In the genomic region with DNA sequence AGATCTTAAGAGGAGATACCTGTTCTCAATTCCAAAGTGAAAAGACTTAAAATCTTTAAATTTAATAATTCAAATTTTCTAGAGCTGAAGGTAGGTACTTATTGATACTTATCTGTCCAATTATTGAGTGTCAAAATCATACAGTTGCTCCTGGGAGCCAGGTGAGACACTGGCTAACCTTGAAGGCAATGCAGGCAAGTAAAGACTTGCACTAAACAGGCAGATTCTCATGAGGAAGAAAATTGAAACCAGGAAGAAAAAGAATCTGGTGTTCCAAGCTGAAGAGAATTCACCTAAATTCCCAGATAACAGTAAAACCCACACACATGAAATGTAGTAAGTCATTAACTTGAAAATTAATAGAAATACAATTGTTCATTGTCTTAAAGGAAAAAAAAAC, we compare ENCODE assay signal across 26 cellular contexts. TPM values are rescaled to one million over a fixed set of nuclear protein-coding genes. Genes with fewer than 3 reads are reported as not detected.
DNase-seq lines count a peak whose midpoint lies in the region; FAIRE-seq and TF ChIP-seq lines count a peak whose summit lies in the region.
"Had no signal": no experiment of that assay in that cellular context is flagged by ENCODE, and none has a peak within 500 bp of the region (broad histone marks: within the 10 kb centered on the region; RNA-seq: fewer than 3 reads in every experiment).

No MANE protein-coding gene starts in this region.

- H3K9me3 Mint-ChIP-seq in MCF 10A (ENCODE audit: unreplicated experiment): no peaks in the 10 kb centered on the region
- H3K9me3 Mint-ChIP-seq in activated naive CD8-positive, alpha-beta T cell treated with anti-CD3 and anti-CD28 coated beads for 36 hours: no peaks in the 10 kb centered on the region
- H3K9me3 Mint-ChIP-seq: CD14-positive monocyte; CD4-positive, alpha-beta T cell; CD8-positive, alpha-beta memory T cell had no signal

- intact Hi-C loops in MCF 10A (cut with micrococcal nuclease) (no loop called here), breast epithelium (cut with DNase I; ENCODE audit: low total_unique reads) (no loop called here), mammary epithelial cell (cut with micrococcal nuclease) (no loop called here), uterus (cut with DNase I; ENCODE audit: low total_unique reads) (no loop called here)

- TF ChIP-seq CTCF in MCF 10A (IDR thresholded peaks at IDR 0.05; ENCODE audit: unreplicated experiment): no peak
- no peak for TF ChIP-seq CTCF in breast epithelium (IDR thresholded peaks at IDR 0.05)
- no peak for TF ChIP-seq CTCF in mammary epithelial cell (conservative IDR thresholded peaks at IDR 0.05 in 1 of 2, IDR thresholded peaks at IDR 0.05 in 1 of 2; ENCODE audit: extremely low read depth in 1 of 2, insufficient read depth in 1 of 2, low read depth in 1 of 2, low read length in 2 of 2)
- TF ChIP-seq CTCF in keratinocyte (optimal IDR thresholded peaks at IDR 0.05 in 1 of 3, IDR thresholded peaks at IDR 0.05 in 1 of 3, conservative IDR thresholded peaks at IDR 0.05 in 1 of 3; ENCODE audit: extremely low read depth in 1 of 3, insufficient read depth in 2 of 3, low read length in 3 of 3): no peak
- no peak for TF ChIP-seq CTCF in uterus (IDR thresholded peaks at IDR 0.05)

- H3K9ac ChIP-seq in mammary epithelial cell (ENCODE audit: insufficient read depth, low read length): no peak overlapping the region
- no peak overlapping the region for H3K9ac ChIP-seq in keratinocyte (ENCODE audit: control insufficient read depth, extremely low read depth, insufficient read depth, low read length)
- H3K9ac ChIP-seq: BLaER1 treated with 17β-estradiol and CSF1 and Interleukin-3, amounts not matched to agents 10 nM and 100 nM; GM23248 had no signal

- H4K20me1 ChIP-seq in mammary epithelial cell (ENCODE audit: insufficient read depth, low read length) (no peaks in the 10 kb centered on the region), keratinocyte (ENCODE audit: control insufficient read depth, extremely low read depth, insufficient read depth, low read length) (no peaks in the 10 kb centered on the region)
- H4K20me1 ChIP-seq: BLaER1 treated with 17β-estradiol and CSF1 and Interleukin-3, amounts not matched to agents 10 nM and 100 nM had no signal

- FAIRE-seq in keratinocyte (lab: Jason Lieb, UNC): peak; percentile 79
- FAIRE-seq: A549, G401.6, GM12892, H1 had no signal

- H2AFZ ChIP-seq in mammary epithelial cell (ENCODE audit: low read depth, low read length): no peak overlapping the region
- H2AFZ ChIP-seq in keratinocyte (ENCODE audit: control insufficient read depth, low read length): peak overlapping the region; percentile 69
- H2AFZ ChIP-seq: GM23248 had no signal

- POLR2A ChIA-PET in MCF 10A (lab: Yijun Ruan, JAX): interaction anchor here (0.9 to 2.5 kb wide), 8 partner anchors 8 to 63 kb away, joined by 3 to 14 read pairs (median 5); no protein-coding TSS in a partner anchor

- in situ Hi-C loops in mammary epithelial cell (cut with MboI; ENCODE audit: low sequenced_read_pairs in 2 of 2): no loop called here

- H3K27me3 Mint-ChIP-seq in MCF 10A (ENCODE audit: insufficient read depth, unreplicated experiment): no peaks in the 10 kb centered on the region
- H3K27me3 Mint-ChIP-seq in activated naive CD8-positive, alpha-beta T cell treated with anti-CD3 and anti-CD28 coated beads for 36 hours: no peaks in the 10 kb centered on the region
- H3K27me3 Mint-ChIP-seq: CD4-positive, alpha-beta T cell had no signal

- no peaks in the 10 kb centered on the region for H3K36me3 ChIP-seq in breast epithelium
- H3K36me3 ChIP-seq in mammary epithelial cell (ENCODE audit: insufficient read depth, low read length): no peaks in the 10 kb centered on the region
- no peaks in the 10 kb centered on the region for H3K36me3 ChIP-seq in keratinocyte (ENCODE audit: control insufficient read depth in 2 of 2, extremely low read depth in 1 of 2, insufficient read depth in 2 of 2, low read length in 2 of 2)
- H3K36me3 ChIP-seq in uterus: no peaks in the 10 kb centered on the region
- H3K36me3 ChIP-seq: BLaER1 treated with 17β-estradiol and CSF1 and Interleukin-3, amounts not matched to agents 10 nM and 100 nM had no signal

- H3K36me3 Mint-ChIP-seq in MCF 10A (ENCODE audit: insufficient read depth, unreplicated experiment): no peaks in the 10 kb centered on the region
- H3K36me3 Mint-ChIP-seq in activated naive CD8-positive, alpha-beta T cell treated with anti-CD3 and anti-CD28 coated beads for 36 hours: no peaks in the 10 kb centered on the region
- H3K36me3 Mint-ChIP-seq: CD14-positive monocyte had no signal

- H3K27ac Mint-ChIP-seq in MCF 10A (ENCODE audit: low read depth, unreplicated experiment): no peak overlapping the region
- no peak overlapping the region for H3K27ac Mint-ChIP-seq in activated naive CD8-positive, alpha-beta T cell treated with anti-CD3 and anti-CD28 coated beads for 36 hours
- H3K27ac Mint-ChIP-seq: CD14-positive monocyte; CD4-positive, alpha-beta T cell; CD8-positive, alpha-beta memory T cell had no signal

- no peak overlapping the region for H3K27ac ChIP-seq in breast epithelium
- no peak overlapping the region for H3K27ac ChIP-seq in mammary epithelial cell (ENCODE audit: insufficient read depth, low read depth, low read length)
- H3K27ac ChIP-seq in epithelial cell of prostate: peak overlapping the region; percentile 31
- H3K27ac ChIP-seq in keratinocyte (ENCODE audit: control insufficient read depth, insufficient read depth, low read length): no peak overlapping the region
- H3K27ac ChIP-seq in uterus: no peak overlapping the region
- H3K27ac ChIP-seq: A549; BLaER1 treated with 17β-estradiol and CSF1 and Interleukin-3, amounts not matched to agents 10 nM and 100 nM; GM23248 had no signal

- H3K4me3 Mint-ChIP-seq in MCF 10A (ENCODE audit: unreplicated experiment): no peak overlapping the region
- no peak overlapping the region for H3K4me3 Mint-ChIP-seq in activated naive CD8-positive, alpha-beta T cell treated with anti-CD3 and anti-CD28 coated beads for 36 hours
- H3K4me3 Mint-ChIP-seq: CD14-positive monocyte; CD4-positive, alpha-beta T cell; CD8-positive, alpha-beta memory T cell had no signal

- H3K9me1 ChIP-seq in keratinocyte (ENCODE audit: control insufficient read depth, extremely low read depth, insufficient read depth, low read length): no peaks in the 10 kb centered on the region

- BruUV-seq in MCF 10A (replicated peaks; lab: Mats Ljungman, UMichigan) (no TSS peak), mammary epithelial cell (replicated peaks; lab: Mats Ljungman, UMichigan) (no TSS peak)

- H3K4me3 ChIP-seq in breast epithelium: no peak overlapping the region
- no peak overlapping the region for H3K4me3 ChIP-seq in mammary epithelial cell (replicated peaks in 1 of 3; ENCODE audit: insufficient read depth in 1 of 3, low read depth in 2 of 3, low read length in 3 of 3)
- H3K4me3 ChIP-seq in keratinocyte (ENCODE audit: control insufficient read depth in 2 of 3, extremely low read depth in 1 of 3, insufficient read depth in 2 of 3, low read depth in 1 of 3, low read length in 3 of 3): no peak overlapping the region
- no peak overlapping the region for H3K4me3 ChIP-seq in uterus
- H3K4me3 ChIP-seq: A549; BLaER1 treated with 17β-estradiol and CSF1 and Interleukin-3, amounts not matched to agents 10 nM and 100 nM; GM23248 had no signal

- H3K4me2 ChIP-seq in mammary epithelial cell (ENCODE audit: insufficient read depth, low read depth, low read length) (peak overlapping the region; percentile 53), keratinocyte (ENCODE audit: control insufficient read depth, extremely low read depth, insufficient read depth, low read depth, low read length) (peak overlapping the region; percentile 45)
- H3K4me2 ChIP-seq: A549; BLaER1 treated with 17β-estradiol and CSF1 and Interleukin-3, amounts not matched to agents 10 nM and 100 nM had no signal

- H3K9me3 ChIP-seq in breast epithelium (no peaks in the 10 kb centered on the region), mammary epithelial cell (replicated peaks; ENCODE audit: insufficient read depth, low read length) (no peaks in the 10 kb centered on the region), keratinocyte (ENCODE audit: control insufficient read depth, low read depth, low read length) (no peaks in the 10 kb centered on the region), uterus (no peaks in the 10 kb centered on the region)
- H3K9me3 ChIP-seq: A549; BE2C; BLaER1 treated with 17β-estradiol and CSF1 and Interleukin-3, amounts not matched to agents 10 nM and 100 nM had no signal

- no peaks in the 10 kb centered on the region for H3K4me1 Mint-ChIP-seq in MCF 10A (ENCODE audit: insufficient read depth, unreplicated experiment)
- no peaks in the 10 kb centered on the region for H3K4me1 Mint-ChIP-seq in activated naive CD8-positive, alpha-beta T cell treated with anti-CD3 and anti-CD28 coated beads for 36 hours
- H3K4me1 Mint-ChIP-seq: CD14-positive monocyte; CD8-positive, alpha-beta memory T cell had no signal

- TF ChIP-seq POLR2A in breast epithelium (IDR thresholded peaks at IDR 0.05) (no peak), uterus (IDR thresholded peaks at IDR 0.05) (no peak)

- no peaks in the 10 kb centered on the region for H3K27me3 ChIP-seq in breast epithelium
- no peaks in the 10 kb centered on the region for H3K27me3 ChIP-seq in mammary epithelial cell (ENCODE audit: insufficient read depth, low read length)
- H3K27me3 ChIP-seq in keratinocyte (ENCODE audit: control insufficient read depth, extremely low read depth, insufficient read depth, low read length): no peaks in the 10 kb centered on the region
- peaks cover 0 to 5% of the 10 kb centered on the region in 2 donors for H3K27me3 ChIP-seq in uterus
- H3K27me3 ChIP-seq: BE2C; BLaER1 treated with 17β-estradiol and CSF1 and Interleukin-3, amounts not matched to agents 10 nM and 100 nM had no signal

- H3K79me2 ChIP-seq in mammary epithelial cell (ENCODE audit: insufficient read depth, low read length) (no peaks in the 10 kb centered on the region), keratinocyte (ENCODE audit: control insufficient read depth, insufficient read depth, low read length) (no peaks in the 10 kb centered on the region)

- DNase-seq in MCF 10A (ENCODE audit: unreplicated experiment) (peak; percentile 20), breast epithelium (ENCODE audit: low spot score in 2 of 2) (no peak), mammary epithelial cell (peak; percentile 43), epithelial cell of prostate (ENCODE audit: low read depth, low spot score) (no peak), keratinocyte (ENCODE audit: low read depth, low spot score) (no peak), DMS 273 (lab: John Stamatoyannopoulos, UW; ENCODE audit: unreplicated experiment) (no peak), uterus (no peak)
- DNase-seq in activated naive CD8-positive, alpha-beta T cell treated with anti-CD3 and anti-CD28 coated beads for 36 hours: no peak
- DNase-seq: 8988T; ACHN; AML-193; BE2C; Calu3; CD4-positive, alpha-beta T cell; CD8-positive, alpha-beta memory T cell; COR-L47; DMS153; DND-41; GM23248; H7 had no signal

- dilution Hi-C loops in mammary epithelial cell (cut with HindIII; ENCODE audit: low sequenced_read_pairs): loop anchor here (5.0 kb wide), 1 partner anchor 34 kb away; no protein-coding TSS in a partner anchor
- dilution Hi-C loops in keratinocyte (cut with MboI; ENCODE audit: extremely low pct_ligation_motif_present, low sequenced_read_pairs): no loop called here

- CTCF ChIA-PET in MCF 10A (lab: Yijun Ruan, JAX) (interaction anchor here (0.6 to 1.6 kb wide), 6 partner anchors 9 to 217 kb away, joined by 3 read pairs; no protein-coding TSS in a partner anchor), mammary epithelial cell (lab: Charles Lee; ENCODE audit: low non-redundant PET) (no interaction called here)

- H3K4me1 ChIP-seq in breast epithelium (no peaks in the 10 kb centered on the region), mammary epithelial cell (ENCODE audit: insufficient read depth, low read length) (peaks cover 11% of the 10 kb centered on the region), keratinocyte (ENCODE audit: control insufficient read depth, extremely low read depth, insufficient read depth, low read length) (peaks cover 11% of the 10 kb centered on the region), uterus (no peaks in the 10 kb centered on the region)
- H3K4me1 ChIP-seq: A549 had no signal

RNA-seq across cellular contexts. Expression of gene VSIG10L2, which starts 30.3 kb away (rescaled TPM):
- total RNA-seq in MCF 10A (2022): not detected in 2 replicates
- 1 to 10 TPM in 2 of 3 donors, not detected in 1; 3.6 to 4.1 TPM for total RNA-seq in breast epithelium
- not detected for total RNA-seq in mammary epithelial cell
- not detected for polyA plus RNA-seq in mammary epithelial cell
- polyA minus RNA-seq in mammary epithelial cell: not detected
- 0.01 to 0.22 TPM (median 0.09 TPM) in 3 replicates for polyA plus RNA-seq in keratinocyte
- not detected for polyA plus RNA-seq in keratinocyte (2011; ENCODE audit: low read depth)
- polyA plus RNA-seq in keratinocyte (2011; cell fraction: cytosol; rRNA removed): 0.06 and 0.18 TPM in 2 replicates
- polyA plus RNA-seq in keratinocyte (2011; cell fraction: nucleus; rRNA removed): 0.09 and 0.42 TPM in 2 replicates
- 1.5 TPM in 1 of 2 replicates, not detected in the other for polyA plus RNA-seq in keratinocyte (2012; ENCODE audit: low replicate concordance)
- polyA minus RNA-seq in keratinocyte: 0.30 TPM in 1 of 3 replicates, not detected in the others
- polyA minus RNA-seq in keratinocyte (2011; cell fraction: cytosol; rRNA and poly(A)+ RNA removed): not detected
- not detected in 2 replicates for polyA minus RNA-seq in keratinocyte (2011; cell fraction: nucleus; rRNA and poly(A)+ RNA removed)
- total RNA-seq in uterus: 1 to 10 TPM in 2 of 4 donors, not detected in 2; 1.1 to 9.5 TPM
- not detected for total RNA-seq in activated naive CD8-positive, alpha-beta T cell treated with anti-CD3 and anti-CD28 coated beads for 36 hours
- total RNA-seq: Calu3; CD4-positive, alpha-beta T cell; CD8-positive, alpha-beta memory T cell; GM23248; H1; H7 had no signal
- polyA plus RNA-seq: A549; CD14-positive monocyte; CD8-positive, alpha-beta memory T cell; GM23248; H1 had no signal

Comparison
In these comparisons a context has a peak if more than half of its experiments do, and no peak if none do; other contexts are left out.
1. DNase-seq: peak in MCF 10A (single experiment) and mammary epithelial cell (single experiment); none in breast epithelium (0 of 2), epithelial cell of prostate (single experiment), keratinocyte (single experiment), DMS 273 (single experiment), uterus (0 of 2) and activated naive CD8-positive, alpha-beta T cell treated with anti-CD3 and anti-CD28 coated beads for 36 hours (single experiment).